Comparison of ENCODE assay signal across 9 cellular contexts in genomic region chr1:153548722-153549695, GRCh38.
A peak's percentile ranks its signal among the peaks of the same experiment; 100 is the strongest.
DNase-seq lines count a peak whose midpoint lies in the region; ATAC-seq and FAIRE-seq lines count a peak whose summit lies in the region.
"Had no signal": no experiment of that assay in that cellular context is flagged by ENCODE, and none has a peak within 500 bp of the region (broad histone marks: within the 10 kb centered on the region; RNA-seq: fewer than 3 reads in every experiment).

A gene with protein sequence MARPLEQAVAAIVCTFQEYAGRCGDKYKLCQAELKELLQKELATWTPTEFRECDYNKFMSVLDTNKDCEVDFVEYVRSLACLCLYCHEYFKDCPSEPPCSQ (minus strand): TSS chr1:153549258. CDS start chr1:153548485, 773 bp downstream.

- peaks cover 96% of the 10 kb centered on the region for H3K4me1 Mint-ChIP-seq in dendritic cell treated with granulocyte-macrophage colony-stimulating factor and Interleukin-4, amounts not matched to agents 40 ng/mL and 50 ng/mL, for 4 days (ENCODE audit: low read depth)

- H3K9me3 Mint-ChIP-seq in dendritic cell treated with granulocyte-macrophage colony-stimulating factor and Interleukin-4, amounts not matched to agents 40 ng/mL and 50 ng/mL, for 4 days = no peaks in the 10 kb centered on the region
- H3K9me3 Mint-ChIP-seq: central memory CD8-positive, alpha-beta T cell had no signal

- no peaks in the 10 kb centered on the region for H3K27me3 Mint-ChIP-seq in dendritic cell treated with granulocyte-macrophage colony-stimulating factor and Interleukin-4, amounts not matched to agents 40 ng/mL and 50 ng/mL, for 4 days
- H3K27me3 Mint-ChIP-seq: central memory CD8-positive, alpha-beta T cell had no signal

- peak; percentile 85 for DNase-seq in ACHN
- DNase-seq in HTR-8/SVneo (ENCODE audit: insufficient read length, low spot score) = peak; percentile 74
- no peak for DNase-seq in NCI-H2171 treated with DMSO at 0.1 percent for 48 hours (lab: John Stamatoyannopoulos, UW)
- DNase-seq in T-helper 9 cell = no peak

- intact Hi-C loops in dendritic cell treated with granulocyte-macrophage colony-stimulating factor and Interleukin-4, amounts not matched to agents 40 ng/mL and 50 ng/mL, for 4 days (cut with micrococcal nuclease) = no loop called here

- in situ Hi-C loops in ACHN (cut with HindIII; ENCODE audit: low pct_ligation_motif_present, low pct_unique_long_range_greater_than_20kb, low sequenced_read_pairs) = no loop called here

- ATAC-seq in GM18517 (IDR thresholded peaks at IDR 0.05; ENCODE audit: unreplicated experiment) (no peak), GM18498 (IDR thresholded peaks at IDR 0.05; ENCODE audit: unreplicated experiment) (no peak)

- peaks cover 21% of the 10 kb centered on the region for H3K36me3 Mint-ChIP-seq in dendritic cell treated with granulocyte-macrophage colony-stimulating factor and Interleukin-4, amounts not matched to agents 40 ng/mL and 50 ng/mL, for 4 days (ENCODE audit: low read depth)

- H3K27ac Mint-ChIP-seq in dendritic cell treated with granulocyte-macrophage colony-stimulating factor and Interleukin-4, amounts not matched to agents 40 ng/mL and 50 ng/mL, for 4 days = peak within 1 kb of the TSS; percentile 94

- no peak within 1 kb of the TSS for H3K4me3 Mint-ChIP-seq in dendritic cell treated with granulocyte-macrophage colony-stimulating factor and Interleukin-4, amounts not matched to agents 40 ng/mL and 50 ng/mL, for 4 days
- H3K4me3 Mint-ChIP-seq: central memory CD8-positive, alpha-beta T cell had no signal

- H3K27me3 ChIP-seq in muscle layer of duodenum (ENCODE audit: low read depth, low read length) = no peaks in the 10 kb centered on the region

- H3K27ac ChIP-seq in muscle layer of duodenum (ENCODE audit: low read length) = peak within 1 kb of the TSS; percentile 73

- no peak within 1 kb of the TSS for H3K4me3 ChIP-seq in muscle layer of duodenum (ENCODE audit: low read depth in 1 of 2, low read length in 2 of 2)

- peaks cover 29 to 72% of the 10 kb centered on the region in 2 donors for H3K4me1 ChIP-seq in muscle layer of duodenum (ENCODE audit: control insufficient read depth in 1 of 2, insufficient read depth in 2 of 2, low read length in 2 of 2)

- peak; percentile 4 for FAIRE-seq in HTR-8/SVneo (lab: Jason Lieb, UNC)

- H3K36me3 ChIP-seq in muscle layer of duodenum (ENCODE audit: control insufficient read depth in 1 of 2, insufficient read depth in 2 of 2, low read length in 2 of 2) = no peaks in the 10 kb centered on the region

- H3K9me3 ChIP-seq in muscle layer of duodenum (ENCODE audit: control insufficient read depth in 1 of 2, low read length in 2 of 2) = no peaks in the 10 kb centered on the region

Comparison
In these comparisons a context has a peak if more than half of its experiments do, and no peak if none do; other contexts are left out.
1. DNase-seq: peak in ACHN (single experiment) and HTR-8/SVneo (single experiment); none in NCI-H2171 treated with DMSO at 0.1 percent for 48 hours (single experiment) and T-helper 9 cell (single experiment).